ENCODE assay signal across 8 cellular contexts in genomic region chr1:113074237-113074636, GRCh38. TPM values are rescaled to one million over a fixed set of nuclear protein-coding genes. Genes with fewer than 3 reads are reported as not detected.
DNase-seq lines count a peak whose midpoint lies in the region; ATAC-seq, FAIRE-seq and TF ChIP-seq lines count a peak whose summit lies in the region.

No MANE protein-coding gene starts in this region.

- TF ChIP-seq CTCF in BJ (IDR thresholded peaks at IDR 0.05; ENCODE audit: insufficient read depth, low read depth, low read length) (no peak), cardiac fibroblast (IDR thresholded peaks at IDR 0.05; ENCODE audit: low read depth, low read length) (no peak), D721Med (IDR thresholded peaks at IDR 0.05; ENCODE audit: insufficient read depth, missing control alignments) (no peak)

- POLR2A ChIA-PET in BJ (lab: Charles Lee) = no interaction called here
- POLR2A ChIA-PET in naive thymus-derived CD4-positive, alpha-beta T cell (lab: Charles Lee) = no interaction called here

- H3K36me3 Mint-ChIP-seq in naive thymus-derived CD4-positive, alpha-beta T cell = peaks cover 3 to 10% (median 7%) of the 10 kb centered on the region in 5 donors

- no peaks in the 10 kb centered on the region for H3K9me3 ChIP-seq in HUES64 (ENCODE audit: insufficient read depth, low read depth, low read length)
- H3K9me3 ChIP-seq in naive thymus-derived CD4-positive, alpha-beta T cell (ENCODE audit: control insufficient read depth in 2 of 3, low read length in 3 of 3) = no peaks in the 10 kb centered on the region

- H3K9ac ChIP-seq in HUES64 (ENCODE audit: low read depth, low read length) = peak overlapping the region; percentile 89

- WGBS in HUES64 = 71% methylated on average over 6 of the region's 6 CpGs

- H3K27ac ChIP-seq in HUES64 (ENCODE audit: low read depth, low read length) = no peak overlapping the region
- peak overlapping the region; percentile 82 for H3K27ac ChIP-seq in naive thymus-derived CD4-positive, alpha-beta T cell (ENCODE audit: low read depth, low read length)

- peak overlapping the region; percentile 95 to 100 (median 98) for H3K4me3 Mint-ChIP-seq in naive thymus-derived CD4-positive, alpha-beta T cell

- FAIRE-seq in D721Med (lab: Jason Lieb, UNC) = no peak

- peaks cover 18 to 46% (median 29%) of the 10 kb centered on the region in 7 donors for H3K4me1 Mint-ChIP-seq in naive thymus-derived CD4-positive, alpha-beta T cell

- intact Hi-C loops in naive thymus-derived CD4-positive, alpha-beta T cell (cut with micrococcal nuclease) = loop anchor here (5.0 to 10.0 kb wide), 6 partner anchors 569 to 1508 kb away; partner anchors contain the start of genes BCAS2 (in 1 of the 2), CTTNBP2NL (in 1 of the 2), DCLRE1B (in 1 of the 2) and PHTF1 (in 1 of the 2)

- no peaks in the 10 kb centered on the region for H3K27me3 Mint-ChIP-seq in naive thymus-derived CD4-positive, alpha-beta T cell

- peak overlapping the region; percentile 91 to 98 (median 93) for H3K27ac Mint-ChIP-seq in naive thymus-derived CD4-positive, alpha-beta T cell

- peaks cover 19% of the 10 kb centered on the region for H3K4me1 ChIP-seq in HUES64 (ENCODE audit: insufficient read depth, low read length)
- peaks cover 10 to 18% of the 10 kb centered on the region in 2 donors for H3K4me1 ChIP-seq in naive thymus-derived CD4-positive, alpha-beta T cell (ENCODE audit: control insufficient read depth in 2 of 2, insufficient read depth in 2 of 2, low read length in 2 of 2)

- H3K4me3 ChIP-seq in BJ (ENCODE audit: low read depth, low read length) = peak overlapping the region; percentile 69
- peak overlapping the region; percentile 87 for H3K4me3 ChIP-seq in HUES64 (ENCODE audit: low read length)
- peak overlapping the region; percentile 77 to 93 for H3K4me3 ChIP-seq in cardiac fibroblast (replicated peaks in 1 of 2; ENCODE audit: low read depth in 2 of 2, low read length in 2 of 2)
- peak overlapping the region; percentile 83 for H3K4me3 ChIP-seq in naive thymus-derived CD4-positive, alpha-beta T cell (ENCODE audit: low read length)

- H3K27me3 ChIP-seq in BJ (ENCODE audit: control insufficient read depth, insufficient read depth, low read length) = no peaks in the 10 kb centered on the region
- no peaks in the 10 kb centered on the region for H3K27me3 ChIP-seq in HUES64 (ENCODE audit: insufficient read depth, low read length)
- no peaks in the 10 kb centered on the region for H3K27me3 ChIP-seq in naive thymus-derived CD4-positive, alpha-beta T cell (ENCODE audit: control insufficient read depth in 2 of 2, insufficient read depth in 2 of 2, low read length in 2 of 2)

- no peaks in the 10 kb centered on the region for H3K9me3 Mint-ChIP-seq in naive thymus-derived CD4-positive, alpha-beta T cell

- CTCF ChIA-PET in BJ (lab: Yijun Ruan, JAX) = interaction anchor here (0.8 to 3.6 kb wide), 8 partner anchors 8 to 268 kb away, joined by 3 to 69 read pairs (median 16); no protein-coding TSS in a partner anchor
- CTCF ChIA-PET in naive thymus-derived CD4-positive, alpha-beta T cell (lab: Charles Lee) = interaction anchor here (3.6 kb wide), 1 partner anchor 193 kb away, joined by 34 read pairs; no protein-coding TSS in a partner anchor

- H3K36me3 ChIP-seq in BJ (ENCODE audit: control insufficient read depth, insufficient read depth, low read length) (peaks cover 2% of the 10 kb centered on the region; the same call in 1 of the 2 replicates), HUES64 (ENCODE audit: insufficient read depth, low read length) (peaks cover 28% of the 10 kb centered on the region)
- peaks cover 0 to 19% (median 4%) of the 10 kb centered on the region in 3 experiments for H3K36me3 ChIP-seq in naive thymus-derived CD4-positive, alpha-beta T cell (ENCODE audit: control insufficient read depth in 2 of 3, insufficient read depth in 3 of 3, low read length in 3 of 3)

- DNase-seq in BJ (ENCODE audit: low read depth) (no peak), cardiac fibroblast (ENCODE audit: low read depth in 2 of 2) (peak in 1 of 2 donors; percentile 14), D721Med (ENCODE audit: insufficient read length, low spot score) (no peak), islet precursor cell (no peak)
- no peak for DNase-seq in naive thymus-derived CD4-positive, alpha-beta T cell
- no peak for DNase-seq in activated CD4-positive, alpha-beta T cell treated with anti-CD3 and anti-CD28 coated beads, Interleukin-2, amount 50 U/mL, for 4 hours

- ATAC-seq in naive thymus-derived CD4-positive, alpha-beta T cell = no peak
- no peak for ATAC-seq in HG02642 (IDR thresholded peaks at IDR 0.05; ENCODE audit: poor library complexity, unreplicated experiment)

RNA-seq across cellular contexts. Expression of gene LRIG2, which starts 1.2 kb away (rescaled TPM):
- polyA plus RNA-seq in BJ (2011; rRNA removed) = 5.3 and 7.1 TPM in 2 replicates
- 13.6 and 18.2 TPM in 2 replicates for polyA minus RNA-seq in BJ (2011; rRNA and poly(A)+ RNA removed)
- polyA plus RNA-seq in HUES64 (2013, experiment 1 of 2) = 6.4 TPM
- 8.0 TPM for polyA plus RNA-seq in HUES64 (2013, experiment 2 of 2)
- 10 to 100 TPM; 15.5 to 27.0 (median 20.2) TPM for total RNA-seq in naive thymus-derived CD4-positive, alpha-beta T cell
- polyA plus RNA-seq in naive thymus-derived CD4-positive, alpha-beta T cell = 1 to 10 TPM; 2.7 to 8.0 TPM
